ENCODE assay signal across 8 cellular contexts in genomic region chr13:98576215-98576945, GRCh38. TPM values are rescaled to one million over a fixed set of nuclear protein-coding genes. Genes with fewer than 3 reads are reported as not detected.
DNase-seq lines count a peak whose midpoint lies in the region; ATAC-seq and TF ChIP-seq lines count a peak whose summit lies in the region.

No MANE protein-coding gene starts in this region.

- WGBS in adrenal gland, 4 donors = 0 to 2% (median 1%) methylated on average over 9 to 98 of the region's 98 CpGs; no CpG with 5 or more reads in 1 of the 4 donors
- 0 to 1% methylated on average over 98 of the region's 98 CpGs for WGBS in sigmoid colon, 2 donors

- H3K27ac ChIP-seq in Peyer's patch (peak overlapping the region; percentile 94 to 100 (median 98)), adrenal gland (peak overlapping the region; percentile 44 to 100 (median 90)), right atrium auricular region (peak overlapping the region; percentile 93 to 98), sigmoid colon (peak overlapping the region; percentile 98 to 100 (median 99))

- no peak for TF ChIP-seq CTCF in Peyer's patch (IDR thresholded peaks at IDR 0.05)
- no peak for TF ChIP-seq CTCF in adrenal gland (IDR thresholded peaks at IDR 0.05)
- no peak for TF ChIP-seq CTCF in right atrium auricular region (IDR thresholded peaks at IDR 0.05)
- TF ChIP-seq CTCF in sigmoid colon (IDR thresholded peaks at IDR 0.05) = no peak

- peaks cover 0 to 49% (median 19%) of the 10 kb centered on the region in 4 donors for H3K4me1 ChIP-seq in Peyer's patch
- peaks cover 3 to 44% of the 10 kb centered on the region in 2 donors for H3K4me1 ChIP-seq in adrenal gland (replicated peaks in 1 of 2)
- H3K4me1 ChIP-seq in right atrium auricular region = peaks cover 0 to 41% of the 10 kb centered on the region in 2 donors
- H3K4me1 ChIP-seq in sigmoid colon = peaks cover 0 to 50% (median 46%) of the 10 kb centered on the region in 4 donors

- no peak for TF ChIP-seq EP300 in sigmoid colon (IDR thresholded peaks at IDR 0.05)

- H3K9me3 ChIP-seq in Peyer's patch (no peaks in the 10 kb centered on the region), adrenal gland (replicated peaks in 1 of 3) (no peaks in the 10 kb centered on the region), right atrium auricular region (no peaks in the 10 kb centered on the region), sigmoid colon (no peaks in the 10 kb centered on the region)

- H3K4me3 ChIP-seq in Peyer's patch = peak overlapping the region; percentile 78 to 97 (median 93)
- H3K4me3 ChIP-seq in adrenal gland = peak overlapping the region; percentile 62 to 96 (median 79)
- peak overlapping the region; percentile 88 to 96 for H3K4me3 ChIP-seq in right atrium auricular region
- peak overlapping the region; percentile 88 to 99 (median 92) for H3K4me3 ChIP-seq in sigmoid colon

- intact Hi-C loops in adrenal gland (cut with DNase I) = loop anchor here in 1 of 2 donors (10.0 kb wide), 2 partner anchors 52 to 92 kb away; no protein-coding TSS in a partner anchor
- intact Hi-C loops in sigmoid colon (cut with DNase I) = loop anchor here (2.0 to 5.0 kb wide), 5 partner anchors 76 to 626 kb away; partner anchors contain the start of genes FARP1 and UBAC2

- H3K27me3 ChIP-seq in Peyer's patch (no peaks in the 10 kb centered on the region), adrenal gland (no peaks in the 10 kb centered on the region), right atrium auricular region (no peaks in the 10 kb centered on the region), sigmoid colon (no peaks in the 10 kb centered on the region)

- ATAC-seq in HG02885 (IDR thresholded peaks at IDR 0.05; ENCODE audit: poor library complexity, unreplicated experiment) = peak; percentile 35

- TF ChIP-seq POLR2A in Peyer's patch (IDR thresholded peaks at IDR 0.05) (peak in 1 of 2 donors; percentile 39), adrenal gland (IDR thresholded peaks at IDR 0.05) (no peak), sigmoid colon (IDR thresholded peaks at IDR 0.05) (no peak)

- H3K36me3 ChIP-seq in Peyer's patch = no peaks in the 10 kb centered on the region
- H3K36me3 ChIP-seq in adrenal gland (replicated peaks in 1 of 2) = no peaks in the 10 kb centered on the region
- H3K36me3 ChIP-seq in right atrium auricular region = no peaks in the 10 kb centered on the region
- no peaks in the 10 kb centered on the region for H3K36me3 ChIP-seq in sigmoid colon

- DNase-seq in NK-92 treated with Interleukin-12 subunit alpha and Interleukin-12 subunit beta, amount 100 ng/mL, for 24 hours (lab: John Stamatoyannopoulos, UW) = peak; percentile 48
- DNase-seq in NK-92 (lab: John Stamatoyannopoulos, UW; ENCODE audit: unreplicated experiment) (no peak), Peyer's patch (peak; percentile 47 to 80 (median 67)), adrenal gland (peak in 6 of 7 donors; percentile 49 to 69 (median 56)), right atrium auricular region (ENCODE audit: low spot score) (no peak), sigmoid colon (peak; percentile 82), NCI-H2029 (lab: John Stamatoyannopoulos, UW) (no peak)

RNA-seq across cellular contexts. Expression of gene STK24, which starts 0.5 kb away (rescaled TPM):
- total RNA-seq in Peyer's patch (100 to 1,000 TPM in 3 of 4 donors, 10 to 100 TPM in 1; 84.2 to 137 (median 119) TPM), adrenal gland (10 to 100 TPM; 35.9 to 72.2 (median 58.7) TPM), right atrium auricular region (10 to 100 TPM; 55.8 to 63.2 TPM), sigmoid colon (10 to 100 TPM; 59.7 to 78.9 (median 64.4) TPM)
- polyA plus RNA-seq in adrenal gland (10 to 100 TPM; 17.7 to 69.6 (median 26.3) TPM), sigmoid colon (100 to 1,000 TPM; 104 to 200 (median 118) TPM)

Comparison
In these comparisons a context has a peak if more than half of its experiments do, and no peak if none do; other contexts are left out.
1. DNase-seq: peak in NK-92 treated with Interleukin-12 subunit alpha and Interleukin-12 subunit beta, amount 100 ng/mL, for 24 hours (single experiment), Peyer's patch (3 of 3), adrenal gland (6 of 7) and sigmoid colon (single experiment); none in NK-92 (single experiment), right atrium auricular region (single experiment) and NCI-H2029 (single experiment).
2. Peak in every context shown above with its lines, with median percentiles within 50 percentile points of each other: H3K27ac ChIP-seq and H3K4me3 ChIP-seq.